In genomic region chr1:20546637-20547036, GRCh38 we compare ENCODE assay signal across 8 cellular contexts. TPM values are rescaled to one million over a fixed set of nuclear protein-coding genes. Genes with fewer than 3 reads are reported as not detected.
"Had no signal": no experiment of that assay in that cellular context is flagged by ENCODE, and none has a peak within 500 bp of the region (broad histone marks: within the 10 kb centered on the region; RNA-seq: fewer than 3 reads in every experiment).

No MANE protein-coding gene starts in this region.

- H3K27ac Mint-ChIP-seq: H9 had no signal

- DNase-seq: GOT3, H9, HCEC 1CT, IMR-90, KG1 had no signal

- ATAC-seq: K562 had no signal

- H3K4me1 Mint-ChIP-seq: H9 had no signal

- H3K9me3 Mint-ChIP-seq: H9 had no signal

- H3K4me3 Mint-ChIP-seq: H9 had no signal

- H3K4me3 ChIP-seq: K562 had no signal

RNA-seq across cellular contexts. Expression of gene FAM43B, which starts 5.7 kb away (rescaled TPM):
- total RNA-seq: HT-29, IMR-90, K562 had no signal
- polyA plus RNA-seq: K562 had no signal

RNA-seq across cellular contexts. Expression of gene CDA, which starts 42.3 kb away (rescaled TPM):
- total RNA-seq: H4, K562 had no signal
- polyA plus RNA-seq: K562 had no signal
